8 cellular contexts compared by ENCODE assay signal in the genomic region with DNA sequence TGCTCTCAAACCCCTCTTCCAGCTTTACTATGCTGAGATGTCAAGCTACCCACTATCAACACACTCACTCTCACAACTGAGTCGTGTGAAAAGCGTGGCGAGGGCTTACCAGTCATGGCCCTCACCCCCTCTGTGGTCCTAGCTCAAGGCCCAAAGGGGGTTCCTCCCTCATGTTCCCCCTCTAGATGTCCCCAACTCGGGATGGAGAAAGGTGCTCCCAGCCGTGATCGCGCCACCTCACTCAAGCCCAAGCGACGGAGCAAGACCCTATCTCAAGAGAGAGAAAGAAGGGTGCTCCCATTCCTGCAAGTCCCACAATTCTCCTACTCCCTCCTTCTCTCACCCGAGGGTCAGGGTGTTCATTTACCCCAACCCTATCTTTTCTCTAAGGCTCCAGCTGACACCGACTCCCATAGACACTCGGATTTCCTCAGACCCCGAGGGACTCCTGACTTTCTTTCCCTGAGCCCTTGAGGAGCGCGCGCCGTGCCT. TPM values are rescaled to one million over a fixed set of nuclear protein-coding genes. Genes with fewer than 3 reads are reported as not detected.
DNase-seq lines count a peak whose midpoint lies in the region; ATAC-seq and TF ChIP-seq lines count a peak whose summit lies in the region.

No MANE protein-coding gene starts in this region.

- no peak for TF ChIP-seq EP300 in upper lobe of left lung (IDR thresholded peaks at IDR 0.05)

- DNase-seq in right atrium auricular region (ENCODE audit: low spot score) (no peak), Right ventricle myocardium superior (no peak), astrocyte of the spinal cord (ENCODE audit: low read depth, low spot score) (no peak), lung (ENCODE audit: low spot score) (no peak), upper lobe of left lung (no peak), NCI-H748 treated with DMSO at 0.1 percent for 48 hours (lab: John Stamatoyannopoulos, UW) (no peak), NCI-H1436 (lab: John Stamatoyannopoulos, UW) (no peak)

- ATAC-seq in Right ventricle myocardium superior (ENCODE audit: poor library complexity), result no peak
- ATAC-seq in lung (ENCODE audit: insufficient read depth, low FRiP score), result peak; percentile 1
- ATAC-seq in upper lobe of left lung (ENCODE audit: low FRiP score in 2 of 2), result peak in 1 of 2 donors; percentile 28
- no peak for ATAC-seq in HG03460 (IDR thresholded peaks at IDR 0.05; ENCODE audit: unreplicated experiment)

- no peak for TF ChIP-seq CTCF in right atrium auricular region (IDR thresholded peaks at IDR 0.05)
- no peak for TF ChIP-seq CTCF in astrocyte of the spinal cord (IDR thresholded peaks at IDR 0.05; ENCODE audit: low read depth, low read length)
- no peak for TF ChIP-seq CTCF in lung (IDR thresholded peaks at IDR 0.05; ENCODE audit: control extremely low read depth, extremely low read depth)
- TF ChIP-seq CTCF in upper lobe of left lung (IDR thresholded peaks at IDR 0.05), result no peak

- H3K36me3 ChIP-seq in right atrium auricular region (no peaks in the 10 kb centered on the region), lung (ENCODE audit: control insufficient read depth in 2 of 2, insufficient read depth in 2 of 2, low read length in 2 of 2) (no peaks in the 10 kb centered on the region), upper lobe of left lung (no peaks in the 10 kb centered on the region)

- H3K9me3 ChIP-seq in right atrium auricular region (no peaks in the 10 kb centered on the region), lung (ENCODE audit: control insufficient read depth in 2 of 2, insufficient read depth in 1 of 2, low read length in 1 of 2) (no peaks in the 10 kb centered on the region), upper lobe of left lung (no peaks in the 10 kb centered on the region)

- H3K4me3 ChIP-seq in right atrium auricular region (peak overlapping the region; percentile 90 to 92), astrocyte of the spinal cord (ENCODE audit: low read depth, low read length) (peak overlapping the region; percentile 79), lung (peak overlapping the region; percentile 74), upper lobe of left lung (peak overlapping the region; percentile 69 to 95 (median 90))

- TF ChIP-seq POLR2A in upper lobe of left lung (IDR thresholded peaks at IDR 0.05), result no peak

- H3K27me3 ChIP-seq in right atrium auricular region (no peaks in the 10 kb centered on the region), lung (ENCODE audit: control insufficient read depth, insufficient read depth) (no peaks in the 10 kb centered on the region), upper lobe of left lung (no peaks in the 10 kb centered on the region)

- in situ Hi-C loops in astrocyte of the spinal cord (cut with HindIII; ENCODE audit: low sequenced_read_pairs), result no loop called here

- WGBS in lung, 2 donors, result 7 to 8% methylated on average over 17 of the region's 17 CpGs
- 5 to 10% methylated on average over 16 to 17 of the region's 17 CpGs for WGBS in upper lobe of left lung, 2 donors

- peak overlapping the region; percentile 60 to 70 for H3K27ac ChIP-seq in right atrium auricular region
- peak overlapping the region in 1 of 2 donors; percentile 53 for H3K27ac ChIP-seq in lung (ENCODE audit: low read depth in 1 of 2, low read length in 1 of 2)
- H3K27ac ChIP-seq in upper lobe of left lung, result peak overlapping the region; percentile 45 to 86 (median 76)

- intact Hi-C loops in Right ventricle myocardium superior (cut with DNase I), result no loop called here

- H3K4me1 ChIP-seq in right atrium auricular region (peaks cover 0 to 11% of the 10 kb centered on the region in 2 donors), lung (ENCODE audit: control insufficient read depth in 2 of 2, insufficient read depth in 2 of 2, low read length in 2 of 2) (peaks cover 0 to 2% of the 10 kb centered on the region in 2 donors), upper lobe of left lung (peaks cover 5 to 22% (median 10%) of the 10 kb centered on the region in 4 donors)

RNA-seq across cellular contexts. Expression of a gene that starts 0.5 kb away (rescaled TPM):
- total RNA-seq in right atrium auricular region (1 to 10 TPM; 4.8 to 9.1 TPM), Right ventricle myocardium superior (6.3 TPM), lung (10 to 100 TPM; 18.7 to 64.2 TPM), upper lobe of left lung (10 to 100 TPM; 14.4 to 41.9 (median 19.9) TPM)
- 10 to 100 TPM in 1 of 2 donors, 1 to 10 TPM in 1; 8.5 to 10.3 TPM for polyA plus RNA-seq in lung

RNA-seq across cellular contexts. Expression of a gene that starts 26.3 kb away (rescaled TPM):
- total RNA-seq in right atrium auricular region (not detected), Right ventricle myocardium superior (not detected), lung (not detected), upper lobe of left lung (not detected)
- under 1 TPM in 1 of 2 donors, not detected in 1; 0.03 TPM for polyA plus RNA-seq in lung
